In genomic region chr1:8370928-8371327, GRCh38 we compare ENCODE assay signal across 10 cellular contexts. TPM values are rescaled to one million over a fixed set of nuclear protein-coding genes. Genes with fewer than 3 reads are reported as not detected.
DNase-seq lines count a peak whose midpoint lies in the region; ATAC-seq, FAIRE-seq and TF ChIP-seq lines count a peak whose summit lies in the region.
"Had no signal": no experiment of that assay in that cellular context is flagged by ENCODE, and none has a peak within 500 bp of the region (broad histone marks: within the 10 kb centered on the region; RNA-seq: fewer than 3 reads in every experiment).

No MANE protein-coding gene starts in this region.

- intact Hi-C loops in Right ventricle myocardium inferior (cut with DNase I) = loop anchor here (5.0 kb wide), 2 partner anchors 36 to 156 kb away; no protein-coding TSS in a partner anchor
- intact Hi-C loops in pancreas (cut with DNase I) = loop anchor here in 1 of 3 donors (5.0 kb wide), 1 partner anchor 51 kb away; no protein-coding TSS in a partner anchor

- H3K9me3 Mint-ChIP-seq in activated CD4-positive, alpha-beta memory T cell treated with anti-CD3 and anti-CD28 coated beads, Interleukin-2, amount 10 ng/mL, durations not matched to agents 7 days and 5 days = no peaks in the 10 kb centered on the region

- no peak overlapping the region for H3K4me3 Mint-ChIP-seq in activated CD4-positive, alpha-beta memory T cell treated with anti-CD3 and anti-CD28 coated beads, Interleukin-2, amount 10 ng/mL, durations not matched to agents 7 days and 5 days

- CTCF ChIA-PET in activated CD4-positive, alpha-beta memory T cell treated with anti-CD3 and anti-CD28 coated beads, Interleukin-2, amount 10 ng/mL, durations not matched to agents 7 days and 5 days (lab: Charles Lee) = interaction anchor here (0.9 to 1.3 kb wide), 2 partner anchors 38 to 356 kb away, joined by 4 read pairs; no protein-coding TSS in a partner anchor

- peaks cover 0 to 5% (median 0%) of the 10 kb centered on the region in 3 donors for H3K36me3 ChIP-seq in Peyer's patch
- no peaks in the 10 kb centered on the region for H3K36me3 ChIP-seq in pancreas

- WGBS in pancreas, 2 donors = 17 to 18% methylated on average over 5 of the region's 5 CpGs

- H3K4me1 ChIP-seq in Peyer's patch (peaks cover 0 to 70% (median 0%) of the 10 kb centered on the region in 4 donors), pancreas (peaks cover 43 to 51% (median 48%) of the 10 kb centered on the region in 3 donors)

- TF ChIP-seq CTCF in Peyer's patch (IDR thresholded peaks at IDR 0.05) (no peak), pancreas (IDR thresholded peaks at IDR 0.05) (no peak)

- peak overlapping the region; percentile 9 to 75 (median 22) for H3K27ac ChIP-seq in Peyer's patch
- peak overlapping the region in 3 of 4 donors; percentile 40 to 73 (median 68) for H3K27ac ChIP-seq in pancreas

- no peaks in the 10 kb centered on the region for H3K27me3 Mint-ChIP-seq in activated CD4-positive, alpha-beta memory T cell treated with anti-CD3 and anti-CD28 coated beads, Interleukin-2, amount 10 ng/mL, durations not matched to agents 7 days and 5 days

- peaks cover 18% of the 10 kb centered on the region for H3K36me3 Mint-ChIP-seq in activated CD4-positive, alpha-beta memory T cell treated with anti-CD3 and anti-CD28 coated beads, Interleukin-2, amount 10 ng/mL, durations not matched to agents 7 days and 5 days (ENCODE audit: low read depth)

- no peak for FAIRE-seq in pancreas (lab: Jason Lieb, UNC)
- FAIRE-seq: endometrium had no signal

- H3K9me3 ChIP-seq in Peyer's patch (no peaks in the 10 kb centered on the region), pancreas (no peaks in the 10 kb centered on the region)

- POLR2A ChIA-PET in activated CD4-positive, alpha-beta memory T cell treated with anti-CD3 and anti-CD28 coated beads, Interleukin-2, amount 10 ng/mL, durations not matched to agents 7 days and 5 days (lab: Charles Lee) = interaction anchor here (1.1 kb wide), 1 partner anchor 53 kb away, joined by 3 read pairs; no protein-coding TSS in a partner anchor

- ATAC-seq in Right ventricle myocardium inferior (peak; percentile 35), pancreas (peak in 3 of 4 donors; percentile 11 to 16 (median 12)), GM21619 (IDR thresholded peaks at IDR 0.05; ENCODE audit: unreplicated experiment) (no peak)

- TF ChIP-seq POLR2A in Peyer's patch (IDR thresholded peaks at IDR 0.05) = no peak

- H3K27me3 ChIP-seq in Peyer's patch = no peaks in the 10 kb centered on the region
- no peaks in the 10 kb centered on the region for H3K27me3 ChIP-seq in pancreas

- peaks cover 12% of the 10 kb centered on the region for H3K4me1 Mint-ChIP-seq in activated CD4-positive, alpha-beta memory T cell treated with anti-CD3 and anti-CD28 coated beads, Interleukin-2, amount 10 ng/mL, durations not matched to agents 7 days and 5 days

- no peak overlapping the region for H3K27ac Mint-ChIP-seq in activated CD4-positive, alpha-beta memory T cell treated with anti-CD3 and anti-CD28 coated beads, Interleukin-2, amount 10 ng/mL, durations not matched to agents 7 days and 5 days

- DNase-seq in COR-L47 (lab: John Stamatoyannopoulos, UW) = peak; percentile 89
- no peak for DNase-seq in Peyer's patch
- no peak for DNase-seq in Right ventricle myocardium inferior (ENCODE audit: missing footprints)
- no peak for DNase-seq in pancreas
- no peak for DNase-seq in activated CD4-positive, alpha-beta memory T cell treated with anti-CD3 and anti-CD28 coated beads, Interleukin-2, amount 10 ng/mL, durations not matched to agents 7 days and 5 days
- DNase-seq in OCI-M1 (lab: John Stamatoyannopoulos, UW) = no peak
- DNase-seq in T1000 (lab: John Stamatoyannopoulos, UW) = no peak

- H3K4me3 ChIP-seq in Peyer's patch (no peak overlapping the region), pancreas (no peak overlapping the region)

RNA-seq across cellular contexts. Expression of gene SLC45A1, which starts 53.0 kb away (rescaled TPM):
- total RNA-seq in Peyer's patch (1 to 10 TPM in 2 of 4 donors, under 1 TPM in 2; 0.70 to 2.5 (median 1.1) TPM), Right ventricle myocardium inferior (2.5 TPM), pancreas (under 1 TPM; 0.16 to 0.75 (median 0.41) TPM)
- polyA plus RNA-seq in pancreas = 1 to 10 TPM; 1.4 to 1.8 TPM
- under 1 TPM; 0.25 to 0.30 TPM for total RNA-seq in activated CD4-positive, alpha-beta memory T cell treated with anti-CD3 and anti-CD28 coated beads, Interleukin-2, amount 10 ng/mL, durations not matched to agents 7 days and 5 days
- total RNA-seq: OCI-LY7 had no signal
